In the genomic region with DNA sequence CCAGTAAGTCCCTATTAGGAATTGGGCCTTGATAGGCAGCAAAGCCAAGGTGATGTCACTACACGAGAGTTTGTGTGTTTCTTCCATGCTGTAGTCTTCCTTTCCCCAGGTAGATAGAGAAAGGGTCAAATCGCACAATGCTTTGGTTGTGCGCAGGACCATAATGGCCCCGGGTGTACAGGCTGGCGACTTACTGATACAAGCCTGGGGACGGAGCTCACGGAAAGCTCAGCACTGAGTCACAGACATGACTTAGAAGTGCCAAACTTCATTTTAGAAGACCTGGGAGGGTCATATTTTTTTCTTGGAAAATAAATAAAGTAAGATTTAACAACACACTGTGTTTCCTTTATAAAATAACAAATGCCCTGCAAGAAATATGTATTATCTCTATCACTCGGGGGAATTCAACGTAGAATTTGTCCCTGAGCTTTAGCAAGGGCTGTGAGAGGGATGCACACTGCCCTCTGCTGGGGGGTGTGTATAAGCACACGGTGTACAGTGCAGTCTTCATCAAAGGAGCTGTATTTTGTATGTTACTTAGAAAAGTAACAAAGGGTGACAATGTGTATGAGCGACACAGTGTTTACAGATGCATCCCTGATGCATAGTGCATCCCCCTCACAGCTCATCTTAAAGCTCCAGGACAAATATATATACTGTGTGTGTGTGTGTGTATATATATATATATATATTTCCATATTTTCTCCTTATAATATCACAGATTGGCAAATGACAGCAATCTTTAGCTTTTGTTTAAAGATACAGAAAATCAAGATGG, we compare ENCODE assay signal across 8 cellular contexts.
A peak's percentile ranks its signal among the peaks of the same experiment; 100 is the strongest.
DNase-seq lines count a peak whose midpoint lies in the region; ATAC-seq, FAIRE-seq and TF ChIP-seq lines count a peak whose summit lies in the region.

No MANE protein-coding gene starts in this region.

- BruUV-seq in Calu3 (replicated peaks; lab: Mats Ljungman, UMichigan) = no TSS peak

- H3K9me3 Mint-ChIP-seq in Calu3 (ENCODE audit: low read depth, unreplicated experiment) = no peaks in the 10 kb centered on the region

- H3K36me3 Mint-ChIP-seq in Calu3 (ENCODE audit: insufficient read depth, unreplicated experiment) = no peaks in the 10 kb centered on the region

- no peak overlapping the region for H3K27ac Mint-ChIP-seq in Calu3 (ENCODE audit: unreplicated experiment)

- H3K4me1 Mint-ChIP-seq in Calu3 (ENCODE audit: low read depth, unreplicated experiment) = no peaks in the 10 kb centered on the region

- H3K4me3 Mint-ChIP-seq in Calu3 (ENCODE audit: low read depth, unreplicated experiment) = no peak overlapping the region

- FAIRE-seq in urothelium cell line (lab: Jason Lieb, UNC) = no peak

- TF ChIP-seq CTCF in Calu3 (IDR thresholded peaks at IDR 0.05; ENCODE audit: unreplicated experiment) = peak; percentile 59
- peak; percentile 87 for TF ChIP-seq CTCF in fibroblast of pulmonary artery (IDR thresholded peaks at IDR 0.05; ENCODE audit: low read length, missing control alignments)

- H3K4me3 ChIP-seq in fibroblast of pulmonary artery (replicated peaks; ENCODE audit: low read depth, low read length) = no peak overlapping the region

- ATAC-seq in GM19351 (IDR thresholded peaks at IDR 0.05; ENCODE audit: unreplicated experiment) (peak; percentile 81), HG03354 (IDR thresholded peaks at IDR 0.05; ENCODE audit: poor library complexity, severe bottlenecking, unreplicated experiment) (peak; percentile 87)

- intact Hi-C loops in Calu3 (cut with micrococcal nuclease; ENCODE audit: unreplicated experiment) = loop anchor here (1.0 to 2.0 kb wide), 3 partner anchors 82 to 670 kb away; no protein-coding TSS in a partner anchor

- CTCF ChIA-PET in Calu3 (lab: Charles Lee) = interaction anchor here (0.7 to 1.8 kb wide), 7 partner anchors 46 to 670 kb away, joined by 3 to 46 read pairs (median 7); partner anchors contain the start of gene VEGFC

- no peaks in the 10 kb centered on the region for H3K27me3 Mint-ChIP-seq in Calu3 (ENCODE audit: unreplicated experiment)

- peak; percentile 73 for DNase-seq in Calu3
- DNase-seq in NCI-H82 treated with DMSO at 0.1 percent for 48 hours (lab: John Stamatoyannopoulos, UW; ENCODE audit: unreplicated experiment) = peak; percentile 38
- DNase-seq in activated T-cell treated with anti-CD3 and anti-CD28 coated beads for 24 hours (ENCODE audit: low read depth) = peak; percentile 30
- DNase-seq in fibroblast of pulmonary artery (ENCODE audit: low read depth) = peak; percentile 88
- peak; percentile 13 for DNase-seq in occipital lobe (lab: John Stamatoyannopoulos, UW)
- peak; percentile 62 for DNase-seq in urothelium cell line (ENCODE audit: low spot score)

Comparison
In these comparisons a context has a peak if more than half of its experiments do, and no peak if none do; other contexts are left out.
1. DNase-seq: peak in every context shown above with its lines; median percentile 88 in fibroblast of pulmonary artery; 73 in Calu3; 62 in urothelium cell line; 38 in NCI-H82 treated with DMSO at 0.1 percent for 48 hours; 30 in activated T-cell treated with anti-CD3 and anti-CD28 coated beads for 24 hours; 13 in occipital lobe.